ENCODE assay signal across 8 cellular contexts in the genomic region with DNA sequence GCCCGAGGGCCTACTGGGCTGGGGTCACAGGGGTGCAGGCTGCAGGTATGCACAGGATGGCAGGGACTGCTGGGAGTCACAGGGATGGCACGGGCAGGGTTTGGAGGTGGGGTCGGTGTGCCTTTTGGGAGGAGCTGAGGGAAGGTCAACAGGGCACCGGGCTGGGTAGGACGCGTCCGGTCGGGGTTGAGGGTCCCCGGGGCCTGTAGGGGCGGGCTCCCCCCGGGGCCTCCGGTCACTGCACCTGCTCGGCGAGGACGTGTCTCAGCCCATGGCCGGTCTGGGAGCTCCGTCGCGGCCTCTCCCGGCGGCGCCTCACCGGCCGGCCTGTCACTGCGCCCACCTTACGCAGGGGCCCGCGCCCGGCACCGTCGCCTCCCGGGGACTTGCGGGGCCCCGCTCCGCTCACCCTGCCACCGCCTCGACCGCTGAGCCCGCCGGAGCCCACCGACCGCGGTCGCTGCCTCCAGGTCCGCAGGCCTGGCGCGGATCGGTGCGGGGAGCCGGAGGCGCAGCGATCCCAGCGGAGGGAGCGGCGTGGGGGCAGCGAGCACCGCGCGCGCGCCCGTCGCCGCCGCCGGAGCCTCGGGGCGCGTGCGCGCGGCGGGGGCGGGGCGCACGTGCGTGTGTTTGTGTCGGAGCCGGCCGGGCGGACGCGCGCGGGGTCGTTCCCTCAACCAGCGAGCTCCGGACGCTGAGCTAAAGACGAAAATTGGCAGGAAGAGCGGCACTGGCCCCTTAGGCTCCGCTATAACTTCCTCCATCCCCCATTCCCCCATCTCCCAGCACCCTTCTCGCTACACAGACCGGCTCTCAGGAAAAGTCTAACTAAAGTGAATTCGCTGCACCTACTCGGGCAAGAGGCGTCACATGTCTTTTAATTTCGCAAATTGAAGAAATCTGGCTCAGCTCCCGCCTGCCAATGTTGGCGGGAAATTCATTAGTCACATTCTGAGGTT. TPM values are rescaled to one million over a fixed set of nuclear protein-coding genes. Genes with fewer than 3 reads are reported as not detected.
DNase-seq lines count a peak whose midpoint lies in the region; ATAC-seq and TF ChIP-seq lines count a peak whose summit lies in the region.

A gene with protein sequence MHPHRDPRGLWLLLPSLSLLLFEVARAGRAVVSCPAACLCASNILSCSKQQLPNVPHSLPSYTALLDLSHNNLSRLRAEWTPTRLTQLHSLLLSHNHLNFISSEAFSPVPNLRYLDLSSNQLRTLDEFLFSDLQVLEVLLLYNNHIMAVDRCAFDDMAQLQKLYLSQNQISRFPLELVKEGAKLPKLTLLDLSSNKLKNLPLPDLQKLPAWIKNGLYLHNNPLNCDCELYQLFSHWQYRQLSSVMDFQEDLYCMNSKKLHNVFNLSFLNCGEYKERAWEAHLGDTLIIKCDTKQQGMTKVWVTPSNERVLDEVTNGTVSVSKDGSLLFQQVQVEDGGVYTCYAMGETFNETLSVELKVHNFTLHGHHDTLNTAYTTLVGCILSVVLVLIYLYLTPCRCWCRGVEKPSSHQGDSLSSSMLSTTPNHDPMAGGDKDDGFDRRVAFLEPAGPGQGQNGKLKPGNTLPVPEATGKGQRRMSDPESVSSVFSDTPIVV (minus strand): TSS at position 552 of the 959 bp plus-strand sequence. CDS start 815 bp downstream, outside the sequence.

- no peaks in the 10 kb centered on the region for H4K20me1 ChIP-seq in fibroblast of lung (ENCODE audit: control insufficient read depth, extremely low read depth, insufficient read depth, low read length)

- intact Hi-C loops in tibial artery (cut with DNase I; ENCODE audit: low total_unique reads) = no loop called here

- TF ChIP-seq CTCF in HFFc6 (IDR thresholded peaks at IDR 0.05) (no peak), fibroblast of lung (conservative IDR thresholded peaks at IDR 0.05 in 1 of 2, IDR thresholded peaks at IDR 0.05 in 1 of 2; ENCODE audit: low read depth in 1 of 2, low read length in 2 of 2) (no peak), nephron progenitor cell (IDR thresholded peaks at IDR 0.05) (no peak), tibial artery (IDR thresholded peaks at IDR 0.05) (no peak)

- no peaks in the 10 kb centered on the region for H3K79me2 ChIP-seq in fibroblast of lung (ENCODE audit: control insufficient read depth, insufficient read depth, low read length)

- no peak within 1 kb of the TSS for H3K27ac ChIP-seq in fibroblast of lung (ENCODE audit: insufficient read depth, low read length)
- peak within 1 kb of the TSS; percentile 69 to 77 for H3K27ac ChIP-seq in tibial artery

- peak within 1 kb of the TSS; percentile 99 for H3K4me2 ChIP-seq in fibroblast of lung (ENCODE audit: extremely low read depth, insufficient read depth, low read length)

- ATAC-seq in HG03342 (IDR thresholded peaks at IDR 0.05; ENCODE audit: unreplicated experiment) = no peak

- peak within 1 kb of the TSS; percentile 86 for H2AFZ ChIP-seq in fibroblast of lung (ENCODE audit: low read length)

- H3K9ac ChIP-seq in NT2/D1 (ENCODE audit: insufficient read length, low read depth) (peak within 1 kb of the TSS; percentile 71), fibroblast of lung (ENCODE audit: insufficient read depth, low read length) (no peak within 1 kb of the TSS)

- H3K27me3 ChIP-seq in NT2/D1 (ENCODE audit: insufficient read depth, insufficient read length) (peaks cover 52% of the 10 kb centered on the region), fibroblast of lung (ENCODE audit: control insufficient read depth, insufficient read depth, low read length) (peaks cover 3% of the 10 kb centered on the region), tibial artery (no peaks in the 10 kb centered on the region)

- H3K27me3 Mint-ChIP-seq in HFFc6 (ENCODE audit: insufficient read depth) (peaks cover 4% of the 10 kb centered on the region), nephron progenitor cell (ENCODE audit: low read depth, poor library complexity) (peaks cover 79% of the 10 kb centered on the region)

- H3K36me3 Mint-ChIP-seq in HFFc6 (ENCODE audit: low read depth) (no peaks in the 10 kb centered on the region), nephron progenitor cell (ENCODE audit: low read depth) (peaks cover 7% of the 10 kb centered on the region)

- H3K4me1 ChIP-seq in NT2/D1 (ENCODE audit: insufficient read depth, insufficient read length) = peaks cover 3% of the 10 kb centered on the region
- peaks cover 7% of the 10 kb centered on the region for H3K4me1 ChIP-seq in fibroblast of lung (ENCODE audit: control insufficient read depth, extremely low read depth, insufficient read depth, low read length)
- H3K4me1 ChIP-seq in tibial artery = peaks cover 0 to 23% (median 17%) of the 10 kb centered on the region in 4 donors

- peak within 1 kb of the TSS; percentile 70 for H3K4me3 ChIP-seq in NT2/D1 (ENCODE audit: insufficient read length, low read depth)
- peak within 1 kb of the TSS; percentile 54 to 71 (median 68) for H3K4me3 ChIP-seq in fibroblast of lung (replicated peaks in 1 of 4; ENCODE audit: control extremely low read depth in 1 of 4, insufficient read depth in 1 of 4, low read depth in 3 of 4, low read length in 4 of 4)
- peak within 1 kb of the TSS; percentile 68 to 89 for H3K4me3 ChIP-seq in tibial artery

- H3K36me3 ChIP-seq in NT2/D1 (ENCODE audit: insufficient read depth, insufficient read length, low read length) (no peaks in the 10 kb centered on the region), fibroblast of lung (ENCODE audit: control insufficient read depth, insufficient read depth, low read length) (no peaks in the 10 kb centered on the region), tibial artery (peaks cover 0 to 12% (median 0%) of the 10 kb centered on the region in 3 donors)

- DNase-seq in DMS114 treated with DMSO at 0.1 percent for 48 hours (lab: John Stamatoyannopoulos, UW; ENCODE audit: unreplicated experiment) (peak; percentile 46), HFFc6 (no peak), NT2/D1 (ENCODE audit: low read depth, low spot score) (no peak), activated T-helper 1 cell treated with Interleukin-2 at 50 U/mL for 16 hours (ENCODE audit: low read depth) (peak; percentile 49), fibroblast of lung (ENCODE audit: low read depth in 2 of 2) (peak; percentile 37 to 52), nephron progenitor cell (peak; percentile 86), tibial artery (no peak)

- no peaks in the 10 kb centered on the region for H3K9me3 ChIP-seq in NT2/D1 (ENCODE audit: insufficient read depth, low read length)
- H3K9me3 ChIP-seq in fibroblast of lung (ENCODE audit: control insufficient read depth, insufficient read depth, low read depth, low read length) = no peaks in the 10 kb centered on the region
- H3K9me3 ChIP-seq in tibial artery = no peaks in the 10 kb centered on the region

- H3K4me3 Mint-ChIP-seq in HFFc6 (peak within 1 kb of the TSS; percentile 91), nephron progenitor cell (peak within 1 kb of the TSS; percentile 88)

- H3K9me3 Mint-ChIP-seq in HFFc6 (no peaks in the 10 kb centered on the region), nephron progenitor cell (no peaks in the 10 kb centered on the region)

- peaks cover 28% of the 10 kb centered on the region; the same call in 1 of the 2 replicates for H3K4me1 Mint-ChIP-seq in HFFc6 (ENCODE audit: low read depth)
- peaks cover 24% of the 10 kb centered on the region for H3K4me1 Mint-ChIP-seq in nephron progenitor cell

- 0 out of 2 replicates have a peak within 1 kb of the TSS, but pooled peaks have one; percentile 51 for H3K27ac Mint-ChIP-seq in HFFc6
- H3K27ac Mint-ChIP-seq in nephron progenitor cell = peak within 1 kb of the TSS; percentile 7

RNA-seq across cellular contexts. Expression of the gene that starts here (rescaled TPM):
- 1 to 10 TPM; 3.0 to 8.3 (median 4.3) TPM for total RNA-seq in HFFc6 (2021; fragmentation: NEBNext Ultra II Directional; extraction: Animal tissue kit (Norgen Biotek cat#: 25700))
- 1.8 and 2.5 TPM in 2 replicates for total RNA-seq in fibroblast of lung
- 0.40 and 0.57 TPM in 2 replicates for polyA plus RNA-seq in fibroblast of lung
- 0.86 and 1.3 TPM in 2 replicates for polyA plus RNA-seq in fibroblast of lung (2012)
- polyA minus RNA-seq in fibroblast of lung (ENCODE audit: low replicate concordance) = 1.1 and 2.0 TPM in 2 replicates

Comparison
In these comparisons a context has a peak if more than half of its experiments do, and no peak if none do; other contexts are left out.
1. DNase-seq: peak in DMS114 treated with DMSO at 0.1 percent for 48 hours (single experiment), activated T-helper 1 cell treated with Interleukin-2 at 50 U/mL for 16 hours (single experiment), fibroblast of lung (2 of 2) and nephron progenitor cell (single experiment); none in HFFc6 (single experiment), NT2/D1 (single experiment) and tibial artery (0 of 2).
2. Peak in every context shown above with its lines, with median percentiles within 50 percentile points of each other: H3K4me3 ChIP-seq.